Comparison of ENCODE assay signal across 8 cellular contexts in genomic region chr11:66315921-66316811, GRCh38. TPM values are rescaled to one million over a fixed set of nuclear protein-coding genes. Genes with fewer than 3 reads are reported as not detected.
DNase-seq lines count a peak whose midpoint lies in the region; TF ChIP-seq lines count a peak whose summit lies in the region.
"Had no signal": no experiment of that assay in that cellular context is flagged by ENCODE, and none has a peak within 500 bp of the region (broad histone marks: within the 10 kb centered on the region; RNA-seq: fewer than 3 reads in every experiment).

No MANE protein-coding gene starts in this region.

- H2AFZ ChIP-seq in hepatocyte: no peak overlapping the region

- H3K4me2 ChIP-seq in hepatocyte: peak overlapping the region; percentile 77

- H3K27ac ChIP-seq in hepatocyte: peak overlapping the region; percentile 97
- peak overlapping the region; percentile 40 to 89 (median 80) for H3K27ac ChIP-seq in tibial nerve

- CTCF ChIA-PET in activated naive CD4-positive, alpha-beta T cell treated with anti-CD3 and anti-CD28 coated beads, Interleukin-2, amount 10 ng/mL, durations not matched to agents 7 days and 5 days (lab: Charles Lee): interaction anchor here (0.8 to 0.9 kb wide), 2 partner anchors 8 to 28 kb away, joined by 3 read pairs; partner anchors contain the start of gene BRMS1

- TF ChIP-seq POLR2A in tibial nerve (IDR thresholded peaks at IDR 0.05): no peak

- no peaks in the 10 kb centered on the region for H4K20me1 ChIP-seq in hepatocyte (ENCODE audit: insufficient read depth, poor library complexity, severe bottlenecking)

- H3K4me3 ChIP-seq in hepatocyte: peak overlapping the region; percentile 19
- peak overlapping the region; percentile 39 to 57 (median 51) for H3K4me3 ChIP-seq in tibial nerve
- H3K4me3 ChIP-seq: MG63 had no signal

- H3K36me3 Mint-ChIP-seq in activated naive CD4-positive, alpha-beta T cell treated with anti-CD3 and anti-CD28 coated beads, Interleukin-2, amount 10 ng/mL, durations not matched to agents 7 days and 5 days: peaks cover 22% of the 10 kb centered on the region

- H3K9me3 Mint-ChIP-seq in activated naive CD4-positive, alpha-beta T cell treated with anti-CD3 and anti-CD28 coated beads, Interleukin-2, amount 10 ng/mL, durations not matched to agents 7 days and 5 days: peaks cover 10% of the 10 kb centered on the region

- no peaks in the 10 kb centered on the region for H3K27me3 ChIP-seq in hepatocyte
- H3K27me3 ChIP-seq in tibial nerve: peaks cover 0 to 5% of the 10 kb centered on the region in 2 donors
- H3K27me3 ChIP-seq: MG63 had no signal

- no peak for DNase-seq in activated naive CD4-positive, alpha-beta T cell treated with anti-CD3 and anti-CD28 coated beads, Interleukin-2, amount 10 ng/mL, durations not matched to agents 7 days and 5 days
- no peak for DNase-seq in activated naive CD4-positive, alpha-beta T cell (lab: John Stamatoyannopoulos, UW)
- DNase-seq in hepatocyte (ENCODE audit: low spot score): no peak
- no peak for DNase-seq in tibial nerve (ENCODE audit: low spot score in 2 of 2)
- no peak for DNase-seq in A172 (ENCODE audit: low spot score)
- DNase-seq in NCI-H526 treated with DMSO at 0.1 percent for 48 hours (lab: John Stamatoyannopoulos, UW): no peak
- DNase-seq: activated CD4-positive, alpha-beta T cell treated with anti-CD3 and anti-CD28 coated beads, Interleukin-2, amount 50 U/mL, for 48 hours; MG63 had no signal

- peaks cover 29% of the 10 kb centered on the region for H3K79me2 ChIP-seq in hepatocyte

- H3K4me1 ChIP-seq in hepatocyte (ENCODE audit: insufficient read depth): peaks cover 23% of the 10 kb centered on the region
- H3K4me1 ChIP-seq in tibial nerve: peaks cover 0 to 67% (median 37%) of the 10 kb centered on the region in 4 donors

- no peaks in the 10 kb centered on the region for H3K9me2 ChIP-seq in hepatocyte (replicated peaks; ENCODE audit: insufficient read depth)

- TF ChIP-seq EP300 in tibial nerve (IDR thresholded peaks at IDR 0.05): no peak

- WGBS in hepatocyte (ENCODE audit: low lambda C conversion rate, missing lambda C conversion rate): 83% methylated on average over 50 of the region's 52 CpGs
- 48 to 67% methylated on average over 19 to 43 of the region's 52 CpGs for WGBS in tibial nerve, 2 donors

- TF ChIP-seq CTCF in hepatocyte (IDR thresholded peaks at IDR 0.05; ENCODE audit: poor library complexity): no peak
- no peak for TF ChIP-seq CTCF in tibial nerve (IDR thresholded peaks at IDR 0.05)

- H3K9me3 ChIP-seq in hepatocyte (ENCODE audit: low read depth) (no peaks in the 10 kb centered on the region), tibial nerve (no peaks in the 10 kb centered on the region)

- peaks cover 75% of the 10 kb centered on the region for H3K4me1 Mint-ChIP-seq in activated naive CD4-positive, alpha-beta T cell treated with anti-CD3 and anti-CD28 coated beads, Interleukin-2, amount 10 ng/mL, durations not matched to agents 7 days and 5 days

- peaks cover 9% of the 10 kb centered on the region for H3K27me3 Mint-ChIP-seq in activated naive CD4-positive, alpha-beta T cell treated with anti-CD3 and anti-CD28 coated beads, Interleukin-2, amount 10 ng/mL, durations not matched to agents 7 days and 5 days

- H3K36me3 ChIP-seq in hepatocyte (replicated peaks; ENCODE audit: insufficient read depth, low read depth): no peaks in the 10 kb centered on the region
- no peaks in the 10 kb centered on the region for H3K36me3 ChIP-seq in tibial nerve
- H3K36me3 ChIP-seq: MG63 had no signal

- peak overlapping the region; percentile 64 for H3K27ac Mint-ChIP-seq in activated naive CD4-positive, alpha-beta T cell treated with anti-CD3 and anti-CD28 coated beads, Interleukin-2, amount 10 ng/mL, durations not matched to agents 7 days and 5 days

- H3K4me3 Mint-ChIP-seq in activated naive CD4-positive, alpha-beta T cell treated with anti-CD3 and anti-CD28 coated beads, Interleukin-2, amount 10 ng/mL, durations not matched to agents 7 days and 5 days: peak overlapping the region; percentile 26

RNA-seq across cellular contexts. Expression of gene CD248, which starts 0.7 kb away (rescaled TPM):
- total RNA-seq in hepatocyte (19.9 and 24.6 TPM in 2 replicates), tibial nerve (10 to 100 TPM; 29.9 to 69.7 (median 47.3) TPM)
- 210 and 250 TPM in 2 replicates for polyA plus RNA-seq in hepatocyte
- not detected in 2 replicates for total RNA-seq in A172 (2014; rRNA removed; shearing (Covaris generic))

RNA-seq across cellular contexts. Expression of gene RIN1, which starts 20.1 kb away (rescaled TPM):
- total RNA-seq in hepatocyte: 4.3 and 6.2 TPM in 2 replicates
- polyA plus RNA-seq in hepatocyte: 9.5 and 12.8 TPM in 2 replicates
- 10 to 100 TPM in 1 of 4 donors, 1 to 10 TPM in 3; 2.4 to 14.1 (median 4.1) TPM for total RNA-seq in tibial nerve
- 15.6 and 15.7 TPM in 2 replicates for total RNA-seq in A172 (2014; rRNA removed; shearing (Covaris generic))

RNA-seq across cellular contexts. Expression of gene TMEM151A, which starts 24.5 kb away (rescaled TPM):
- total RNA-seq in hepatocyte (20.6 and 21.4 TPM in 2 replicates), tibial nerve (not detected)
- 36.4 and 48.6 TPM in 2 replicates for polyA plus RNA-seq in hepatocyte
- 0.05 TPM in 1 of 2 replicates, not detected in the other for total RNA-seq in A172 (2014; rRNA removed; shearing (Covaris generic))

RNA-seq across cellular contexts. Expression of gene YIF1A, which starts 27.2 kb away (rescaled TPM):
- total RNA-seq in hepatocyte (111 and 132 TPM in 2 replicates), tibial nerve (100 to 1,000 TPM in 2 of 4 donors, 10 to 100 TPM in 2; 76.0 to 143 (median 90.6) TPM)
- 265 and 267 TPM in 2 replicates for polyA plus RNA-seq in hepatocyte
- 86.1 and 109 TPM in 2 replicates for total RNA-seq in A172 (2014; rRNA removed; shearing (Covaris generic))

RNA-seq across cellular contexts. Expression of gene BRMS1, which starts 28.7 kb away (rescaled TPM):
- total RNA-seq in hepatocyte (34.5 and 39.7 TPM in 2 replicates), tibial nerve (10 to 100 TPM; 27.2 to 44.7 (median 34.8) TPM)
- 48.6 and 54.0 TPM in 2 replicates for polyA plus RNA-seq in hepatocyte
- 95.8 and 104 TPM in 2 replicates for total RNA-seq in A172 (2014; rRNA removed; shearing (Covaris generic))

Comparison
In these comparisons a context has a peak if more than half of its experiments do, and no peak if none do; other contexts are left out.
1. RNA of gene CD248, which starts 0.7 kb away (total RNA-seq): 29.9 to 69.7 TPM in tibial nerve and 19.9 to 24.6 TPM in hepatocyte; not detected in A172; every median in the first group is over 10 times any median in the second.
2. RNA of gene TMEM151A, which starts 24.5 kb away (total RNA-seq): 20.6 to 21.4 TPM in hepatocyte; not detected in tibial nerve and 0.05 TPM in A172; every median in the first group is over 10 times any median in the second.